In genomic region chr2:134722728-134723127, GRCh38 we compare ENCODE assay signal across 1 cellular context.
TF ChIP-seq lines count a peak whose summit lies in the region.

No MANE protein-coding gene starts in this region.

TF ChIP-seq in WTC11, 78 proteins besides CTCF, POLR2A, EP300 and RAD21 (continued from another document):
- no peak for TF ChIP-seq FOXP4 (CRISPR knock-in tag; IDR thresholded peaks at IDR 0.05)
- no peak for TF ChIP-seq MYBL2 (CRISPR knock-in tag; IDR thresholded peaks at IDR 0.05)
- TF ChIP-seq NFYB (CRISPR knock-in tag; conservative IDR thresholded peaks at IDR 0.05; ENCODE audit: low read depth): no peak
- TF ChIP-seq RORB (CRISPR knock-in tag; IDR thresholded peaks at IDR 0.05): no peak
- no peak for TF ChIP-seq ATF3 (CRISPR knock-in tag; conservative IDR thresholded peaks at IDR 0.05)
